ENCODE assay signal across 26 cellular contexts in genomic region chr5:40505031-40505430, GRCh38.
"Had no signal": no experiment of that assay in that cellular context is flagged by ENCODE, and none has a peak within 500 bp of the region (broad histone marks: within the 10 kb centered on the region; RNA-seq: fewer than 3 reads in every experiment).

No MANE protein-coding gene starts in this region.

- H3K9me3 ChIP-seq: ascending aorta, body of pancreas, MG63 had no signal

- H3K27ac ChIP-seq: ascending aorta, body of pancreas, RWPE1 had no signal

- H3K4me1 ChIP-seq: ascending aorta, body of pancreas had no signal

- H3K27me3 ChIP-seq: ascending aorta, body of pancreas, MG63 had no signal

- H3K36me3 ChIP-seq: ascending aorta, MG63 had no signal

- H3K4me3 ChIP-seq: ascending aorta, body of pancreas, MG63 had no signal

- ATAC-seq: activated CD8-positive, alpha-beta memory T cell treated with anti-CD3 and anti-CD28 coated beads, Interleukin-2, amount 10 ng/mL, durations not matched to agents 7 days and 5 days; body of pancreas; Panc1; T-helper 17 cell had no signal

- DNase-seq: activated B cell treated with CpG ODN at 0.5 μM for 24 hours; activated CD4-positive, alpha-beta T cell treated with anti-CD3 and anti-CD28 coated beads for 1 hour; activated CD4-positive, alpha-beta T cell treated with anti-CD3 and anti-CD28 coated beads, Interleukin-2, amount 10 ng/mL, durations not matched to agents 24 days and 14 days; activated CD4-positive, alpha-beta T cell treated with anti-CD3 and anti-CD28 coated beads, Interleukin-2, amount 50 U/mL, for 48 hours; activated CD8-positive, alpha-beta memory T cell treated with anti-CD3 and anti-CD28 coated beads, Interleukin-2, amount 10 ng/mL, durations not matched to agents 7 days and 5 days; activated effector memory CD4-positive, alpha-beta T cell treated with Interleukin-2 at 50 U/mL for 16 hours; activated naive CD4-positive, alpha-beta T cell; activated T-cell treated with anti-CD3 and anti-CD28 coated beads, Interleukin-2, amount 50 U/mL, for 24 hours; body of pancreas; central memory CD4-positive, alpha-beta T cell; KG1; MG63; MV-4-11; NCI-H1092 treated with DMSO at 0.1 percent for 48 hours; NCI-H1417 treated with DMSO at 0.1 percent for 48 hours; NCI-H1694 treated with DMSO at 0.1 percent for 48 hours; NCI-H2081; NCI-H510A treated with DMSO at 0.1 percent for 48 hours; NCI-H69; OCI-M1; Right ventricle myocardium superior; T-helper 17 cell; T-helper 9 cell had no signal
